Comparison of ENCODE assay signal across 8 cellular contexts in the genomic region with DNA sequence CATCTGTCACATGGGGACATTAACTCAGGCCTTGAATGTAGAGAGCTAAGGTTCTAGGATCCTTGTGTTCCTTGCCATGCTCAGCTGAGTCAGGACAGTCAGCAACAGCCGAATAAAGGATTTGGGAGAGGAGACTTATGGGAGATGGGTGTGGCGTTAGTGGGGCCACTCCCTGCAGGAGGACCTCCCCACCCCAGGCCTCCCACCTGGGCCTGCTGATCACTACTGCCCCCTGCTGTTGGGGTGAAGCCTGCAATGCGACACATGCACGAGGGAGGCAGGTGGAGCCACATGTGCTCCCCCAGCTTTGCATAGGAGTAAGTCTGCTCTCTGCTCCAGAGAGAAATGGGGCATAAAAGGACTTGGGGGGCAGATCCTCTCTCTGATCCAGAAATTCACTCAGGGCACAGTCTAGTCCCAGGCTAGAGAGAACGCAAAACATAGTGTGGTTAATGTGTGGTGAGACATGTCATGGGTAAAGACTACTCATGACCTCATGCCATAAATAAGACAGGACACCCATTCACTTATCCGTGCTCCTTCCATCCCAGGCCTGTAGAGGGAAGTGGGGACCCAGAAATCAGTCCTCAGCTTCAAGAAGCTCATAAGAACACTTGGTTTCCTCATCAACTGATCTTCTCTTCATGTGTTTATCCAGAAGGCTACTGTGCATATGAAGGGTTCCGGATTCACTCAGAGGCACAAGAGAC. TPM values are rescaled to one million over a fixed set of nuclear protein-coding genes. Genes with fewer than 3 reads are reported as not detected.
DNase-seq lines count a peak whose midpoint lies in the region; ATAC-seq and TF ChIP-seq lines count a peak whose summit lies in the region.

No MANE protein-coding gene starts in this region.

- peaks cover 5% of the 10 kb centered on the region; the same call in 1 of the 2 replicates for H3K36me3 Mint-ChIP-seq in WTC11
- H3K36me3 Mint-ChIP-seq in naive thymus-derived CD8-positive, alpha-beta T cell = no peaks in the 10 kb centered on the region
- no peaks in the 10 kb centered on the region for H3K36me3 Mint-ChIP-seq in naive thymus-derived CD4-positive, alpha-beta T cell

- H3K36me3 ChIP-seq in naive thymus-derived CD4-positive, alpha-beta T cell (ENCODE audit: control insufficient read depth in 2 of 3, insufficient read depth in 3 of 3, low read length in 3 of 3) = no peaks in the 10 kb centered on the region

- ATAC-seq in WTC11 = peak; percentile 78
- peak; percentile 63 for ATAC-seq in left lobe of liver
- no peak for ATAC-seq in naive thymus-derived CD8-positive, alpha-beta T cell
- no peak for ATAC-seq in naive thymus-derived CD4-positive, alpha-beta T cell
- no peak for ATAC-seq in HG03342 (IDR thresholded peaks at IDR 0.05; ENCODE audit: unreplicated experiment)
- ATAC-seq in GM18867 (IDR thresholded peaks at IDR 0.05; ENCODE audit: unreplicated experiment) = no peak

- TF ChIP-seq CTCF in HFF-Myc (IDR thresholded peaks at IDR 0.05; ENCODE audit: low read depth, low read length, missing control alignments) (peak; percentile 50), WTC11 (IDR thresholded peaks at IDR 0.05) (peak; percentile 70)

- no peaks in the 10 kb centered on the region for H3K9me3 Mint-ChIP-seq in WTC11
- no peaks in the 10 kb centered on the region for H3K9me3 Mint-ChIP-seq in naive thymus-derived CD8-positive, alpha-beta T cell
- H3K9me3 Mint-ChIP-seq in naive thymus-derived CD4-positive, alpha-beta T cell = no peaks in the 10 kb centered on the region

- peaks cover 22% of the 10 kb centered on the region for H3K27me3 Mint-ChIP-seq in WTC11 (ENCODE audit: low read depth)
- H3K27me3 Mint-ChIP-seq in naive thymus-derived CD8-positive, alpha-beta T cell = peaks cover 0 to 4% (median 0%) of the 10 kb centered on the region in 5 donors
- peaks cover 0 to 4% (median 0%) of the 10 kb centered on the region in 5 donors for H3K27me3 Mint-ChIP-seq in naive thymus-derived CD4-positive, alpha-beta T cell

- DNase-seq in COLO829 (ENCODE audit: low spot score) (peak; percentile 71), HFF-Myc (ENCODE audit: extremely low read depth, low read depth) (no peak), WTC11 (ENCODE audit: low spot score) (peak; percentile 73), left lobe of liver (ENCODE audit: low spot score) (no peak)
- no peak for DNase-seq in naive thymus-derived CD8-positive, alpha-beta T cell
- DNase-seq in naive thymus-derived CD4-positive, alpha-beta T cell = no peak

- intact Hi-C loops in naive thymus-derived CD4-positive, alpha-beta T cell (cut with micrococcal nuclease) = no loop called here

- H3K27ac Mint-ChIP-seq in WTC11 = no peak overlapping the region
- no peak overlapping the region for H3K27ac Mint-ChIP-seq in naive thymus-derived CD8-positive, alpha-beta T cell
- H3K27ac Mint-ChIP-seq in naive thymus-derived CD4-positive, alpha-beta T cell = no peak overlapping the region

- no peak overlapping the region for H3K4me3 ChIP-seq in HFF-Myc (replicated peaks; ENCODE audit: low read depth, low read length)
- no peak overlapping the region for H3K4me3 ChIP-seq in naive thymus-derived CD4-positive, alpha-beta T cell (ENCODE audit: low read length)

- CTCF ChIA-PET in WTC11 (lab: Charles Lee) = interaction anchor here (0.6 to 2.6 kb wide), 23 partner anchors 8 to 1183 kb away, joined by 3 to 12 read pairs (median 3); no protein-coding TSS in a partner anchor
- CTCF ChIA-PET in naive thymus-derived CD4-positive, alpha-beta T cell (lab: Charles Lee) = no interaction called here

- H3K4me1 Mint-ChIP-seq in WTC11 = peaks cover 26% of the 10 kb centered on the region
- no peaks in the 10 kb centered on the region for H3K4me1 Mint-ChIP-seq in naive thymus-derived CD8-positive, alpha-beta T cell
- H3K4me1 Mint-ChIP-seq in naive thymus-derived CD4-positive, alpha-beta T cell = no peaks in the 10 kb centered on the region

- POLR2A ChIA-PET in WTC11 (lab: Charles Lee) = no interaction called here
- POLR2A ChIA-PET in naive thymus-derived CD8-positive, alpha-beta T cell (lab: Charles Lee) = no interaction called here
- POLR2A ChIA-PET in naive thymus-derived CD4-positive, alpha-beta T cell (lab: Charles Lee) = no interaction called here

- H3K4me1 ChIP-seq in naive thymus-derived CD4-positive, alpha-beta T cell (ENCODE audit: control insufficient read depth in 2 of 2, insufficient read depth in 2 of 2, low read length in 2 of 2) = no peaks in the 10 kb centered on the region

- no peaks in the 10 kb centered on the region for H3K27me3 ChIP-seq in naive thymus-derived CD4-positive, alpha-beta T cell (ENCODE audit: control insufficient read depth in 2 of 2, insufficient read depth in 2 of 2, low read length in 2 of 2)

- H3K4me3 Mint-ChIP-seq in WTC11 = no peak overlapping the region
- H3K4me3 Mint-ChIP-seq in naive thymus-derived CD8-positive, alpha-beta T cell = no peak overlapping the region
- H3K4me3 Mint-ChIP-seq in naive thymus-derived CD4-positive, alpha-beta T cell = no peak overlapping the region

- no peak overlapping the region for H3K27ac ChIP-seq in naive thymus-derived CD4-positive, alpha-beta T cell (ENCODE audit: low read depth, low read length)

- no peaks in the 10 kb centered on the region for H3K9me3 ChIP-seq in naive thymus-derived CD4-positive, alpha-beta T cell (ENCODE audit: control insufficient read depth in 2 of 3, low read length in 3 of 3)

TF ChIP-seq in WTC11, 78 proteins besides CTCF, POLR2A, EP300 and RAD21:
- no peak for TF ChIP-seq ZNF671 (CRISPR knock-in tag; IDR thresholded peaks at IDR 0.05)
- TF ChIP-seq, protein P1, sequence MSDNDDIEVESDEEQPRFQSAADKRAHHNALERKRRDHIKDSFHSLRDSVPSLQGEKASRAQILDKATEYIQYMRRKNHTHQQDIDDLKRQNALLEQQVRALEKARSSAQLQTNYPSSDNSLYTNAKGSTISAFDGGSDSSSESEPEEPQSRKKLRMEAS (CRISPR knock-in tag; IDR thresholded peaks at IDR 0.05) = peak; percentile 61; the same call in 1 of the 2 replicates
- no peak for TF ChIP-seq NR1H2 (CRISPR knock-in tag; IDR thresholded peaks at IDR 0.05)
- no peak for TF ChIP-seq EMX1 (CRISPR knock-in tag; IDR thresholded peaks at IDR 0.05)

RNA-seq across cellular contexts. Expression of a gene that starts 19.4 kb away (rescaled TPM):
- total RNA-seq in WTC11 (2021) (53.3 to 60.3 TPM (median 58.6 TPM) in 3 replicates), left lobe of liver (29.8 TPM)
- total RNA-seq in naive thymus-derived CD8-positive, alpha-beta T cell = not detected
- polyA plus RNA-seq in naive thymus-derived CD8-positive, alpha-beta T cell = not detected
- not detected for total RNA-seq in naive thymus-derived CD4-positive, alpha-beta T cell
- not detected for polyA plus RNA-seq in naive thymus-derived CD4-positive, alpha-beta T cell

RNA-seq across cellular contexts. Expression of a gene that starts 43.9 kb away (rescaled TPM):
- total RNA-seq in WTC11 (2021) (not detected in 3 replicates), left lobe of liver (not detected)
- total RNA-seq in naive thymus-derived CD8-positive, alpha-beta T cell = not detected
- polyA plus RNA-seq in naive thymus-derived CD8-positive, alpha-beta T cell = not detected
- total RNA-seq in naive thymus-derived CD4-positive, alpha-beta T cell = not detected
- polyA plus RNA-seq in naive thymus-derived CD4-positive, alpha-beta T cell = not detected

Comparison
In these comparisons a context has a peak if more than half of its experiments do, and no peak if none do; other contexts are left out.
1. DNase-seq: peak in COLO829 (single experiment) and WTC11 (single experiment); none in HFF-Myc (single experiment), left lobe of liver (single experiment), naive thymus-derived CD8-positive, alpha-beta T cell (0 of 10) and naive thymus-derived CD4-positive, alpha-beta T cell (0 of 9).
2. ATAC-seq: peak in WTC11 (single experiment) and left lobe of liver (single experiment); none in naive thymus-derived CD8-positive, alpha-beta T cell (0 of 2), naive thymus-derived CD4-positive, alpha-beta T cell (single experiment), HG03342 (single experiment) and GM18867 (single experiment).
3. RNA of a gene that starts 19.4 kb away (total RNA-seq): 53.3 to 60.3 TPM in WTC11 and 29.8 TPM in left lobe of liver (single experiment); not detected in naive thymus-derived CD8-positive, alpha-beta T cell and not detected in naive thymus-derived CD4-positive, alpha-beta T cell; every median in the first group is over 10 times any median in the second.